Comparison of ENCODE assay signal across 9 cellular contexts in the genomic region with DNA sequence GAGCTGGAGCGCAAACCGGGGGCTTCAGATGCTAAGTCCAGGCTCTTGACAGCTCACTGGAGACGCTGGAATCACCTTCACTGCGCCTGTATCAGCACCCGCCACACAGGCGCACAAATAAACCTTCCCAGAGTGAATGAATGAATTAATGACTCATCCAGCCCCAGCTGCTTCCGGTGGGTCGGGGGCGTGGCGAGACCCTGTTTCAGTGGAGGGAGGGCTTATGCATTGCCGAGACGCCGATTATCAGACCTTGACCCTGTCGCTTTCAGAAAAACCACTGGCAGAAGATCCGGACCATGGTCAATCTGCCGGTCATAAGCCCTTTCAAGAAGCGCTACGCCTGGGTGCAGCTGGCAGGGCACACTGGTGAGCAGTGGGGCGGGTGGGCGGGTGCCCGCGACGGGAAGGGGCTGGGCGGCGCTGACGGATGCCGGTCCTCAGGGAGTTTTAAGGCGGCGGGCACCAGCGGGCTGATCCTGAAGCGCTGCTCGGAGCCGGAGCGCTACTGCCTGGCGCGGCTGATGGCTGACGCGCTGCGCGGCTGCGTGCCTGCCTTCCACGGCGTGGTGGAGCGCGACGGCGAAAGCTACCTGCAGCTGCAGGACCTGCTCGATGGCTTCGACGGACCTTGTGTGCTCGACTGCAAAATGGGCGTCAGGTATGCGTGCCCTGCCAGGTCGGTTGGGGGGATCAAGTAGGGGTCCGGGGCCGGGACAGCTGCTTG. TPM values are rescaled to one million over a fixed set of nuclear protein-coding genes. Genes with fewer than 3 reads are reported as not detected.
DNase-seq lines count a peak whose midpoint lies in the region; ATAC-seq and TF ChIP-seq lines count a peak whose summit lies in the region.
"Had no signal": no experiment of that assay in that cellular context is flagged by ENCODE, and none has a peak within 500 bp of the region (broad histone marks: within the 10 kb centered on the region; RNA-seq: fewer than 3 reads in every experiment).

No MANE protein-coding gene starts in this region.

- H3K36me3 ChIP-seq in smooth muscle cell (ENCODE audit: low read depth) (no peaks in the 10 kb centered on the region), adrenal gland (replicated peaks in 1 of 2) (no peaks in the 10 kb centered on the region)

- no peak for TF ChIP-seq CTCF in glutamatergic neuron (IDR thresholded peaks at IDR 0.05; ENCODE audit: partially characterized antibody, unreplicated experiment)
- no peak for TF ChIP-seq CTCF in smooth muscle cell (IDR thresholded peaks at IDR 0.05; ENCODE audit: borderline replicate concordance, insufficient read depth, poor library complexity, severe bottlenecking)
- no peak for TF ChIP-seq CTCF in adrenal gland (IDR thresholded peaks at IDR 0.05)

- H3K27me3 Mint-ChIP-seq in activated CD4-positive, alpha-beta T cell treated with anti-CD3 and anti-CD28 coated beads, Interleukin-2, amount 10 ng/mL, durations not matched to agents 7 days and 5 days = peaks cover 79% of the 10 kb centered on the region
- peaks cover 39% of the 10 kb centered on the region for H3K27me3 Mint-ChIP-seq in glutamatergic neuron (ENCODE audit: unreplicated experiment)

- H3K9me3 Mint-ChIP-seq in activated CD4-positive, alpha-beta T cell treated with anti-CD3 and anti-CD28 coated beads, Interleukin-2, amount 10 ng/mL, durations not matched to agents 7 days and 5 days = no peaks in the 10 kb centered on the region
- peaks cover 9% of the 10 kb centered on the region for H3K9me3 Mint-ChIP-seq in glutamatergic neuron (ENCODE audit: unreplicated experiment)

- H3K4me1 ChIP-seq in smooth muscle cell (ENCODE audit: low read depth) (peaks cover 11% of the 10 kb centered on the region), adrenal gland (replicated peaks in 1 of 2) (peaks cover 0 to 16% of the 10 kb centered on the region in 2 donors)

- H3K79me2 ChIP-seq in smooth muscle cell (ENCODE audit: low read depth) = no peaks in the 10 kb centered on the region

- peaks cover 22% of the 10 kb centered on the region for H3K4me1 Mint-ChIP-seq in activated CD4-positive, alpha-beta T cell treated with anti-CD3 and anti-CD28 coated beads, Interleukin-2, amount 10 ng/mL, durations not matched to agents 7 days and 5 days
- no peaks in the 10 kb centered on the region for H3K4me1 Mint-ChIP-seq in glutamatergic neuron (ENCODE audit: low read depth, unreplicated experiment)

- peak; percentile 38 for DNase-seq in activated CD4-positive, alpha-beta T cell treated with anti-CD3 and anti-CD28 coated beads, Interleukin-2, amount 10 ng/mL, durations not matched to agents 7 days and 5 days
- DNase-seq in glutamatergic neuron = peak; percentile 65
- DNase-seq in smooth muscle cell (lab: John Stamatoyannopoulos, UW; ENCODE audit: unreplicated experiment) = no peak
- DNase-seq in NCI-H1436 treated with DMSO at 0.1 percent for 48 hours (lab: John Stamatoyannopoulos, UW) = no peak
- no peak for DNase-seq in adrenal gland
- no peak for DNase-seq in ureter (ENCODE audit: low spot score)
- DNase-seq in effector CD8-positive, alpha-beta T cell (lab: John Stamatoyannopoulos, UW) = no peak

- H2AFZ ChIP-seq in smooth muscle cell (ENCODE audit: low read depth) = no peak overlapping the region

- no peaks in the 10 kb centered on the region for H4K20me1 ChIP-seq in smooth muscle cell (ENCODE audit: low read depth)

- CTCF ChIA-PET in activated CD4-positive, alpha-beta T cell treated with anti-CD3 and anti-CD28 coated beads, Interleukin-2, amount 10 ng/mL, durations not matched to agents 7 days and 5 days (lab: Charles Lee) = interaction anchor here (0.6 kb wide), 1 partner anchor 254 kb away, joined by 4 read pairs; no protein-coding TSS in a partner anchor

- H3K4me2 ChIP-seq in smooth muscle cell = peak overlapping the region; percentile 81

- H3K27me3 ChIP-seq in smooth muscle cell (ENCODE audit: low read depth) (peaks cover 100% of the 10 kb centered on the region), adrenal gland (no peaks in the 10 kb centered on the region)

- H3K9me3 ChIP-seq in smooth muscle cell (replicated peaks; ENCODE audit: low read depth) (no peaks in the 10 kb centered on the region), adrenal gland (replicated peaks in 1 of 3) (no peaks in the 10 kb centered on the region)

- peak; percentile 59 for ATAC-seq in GM19463 (IDR thresholded peaks at IDR 0.05; ENCODE audit: unreplicated experiment)

- no peak overlapping the region for H3K27ac Mint-ChIP-seq in activated CD4-positive, alpha-beta T cell treated with anti-CD3 and anti-CD28 coated beads, Interleukin-2, amount 10 ng/mL, durations not matched to agents 7 days and 5 days
- no peak overlapping the region for H3K27ac Mint-ChIP-seq in glutamatergic neuron (ENCODE audit: unreplicated experiment)

- no peaks in the 10 kb centered on the region for H3K36me3 Mint-ChIP-seq in activated CD4-positive, alpha-beta T cell treated with anti-CD3 and anti-CD28 coated beads, Interleukin-2, amount 10 ng/mL, durations not matched to agents 7 days and 5 days (ENCODE audit: low read depth)
- no peaks in the 10 kb centered on the region for H3K36me3 Mint-ChIP-seq in glutamatergic neuron (ENCODE audit: unreplicated experiment)

- H3K4me3 ChIP-seq in smooth muscle cell (peak overlapping the region; percentile 30), adrenal gland (peak overlapping the region in 1 of 4 donors; percentile 19)

- intact Hi-C loops in adrenal gland (cut with DNase I) = no loop called here

- no peak overlapping the region for H3K27ac ChIP-seq in smooth muscle cell (ENCODE audit: low read depth)
- no peak overlapping the region for H3K27ac ChIP-seq in adrenal gland

- TF ChIP-seq POLR2A in adrenal gland (IDR thresholded peaks at IDR 0.05) = no peak

- H3K9ac ChIP-seq in smooth muscle cell (ENCODE audit: low read depth) = no peak overlapping the region

- no peaks in the 10 kb centered on the region for H3F3A ChIP-seq in smooth muscle cell (ENCODE audit: low read depth)

- POLR2A ChIA-PET in activated CD4-positive, alpha-beta T cell treated with anti-CD3 and anti-CD28 coated beads, Interleukin-2, amount 10 ng/mL, durations not matched to agents 7 days and 5 days (lab: Charles Lee) = interaction anchor here (0.6 kb wide), 1 partner anchor 38 kb away, joined by 6 read pairs; no protein-coding TSS in a partner anchor

- H3K4me3 Mint-ChIP-seq in activated CD4-positive, alpha-beta T cell treated with anti-CD3 and anti-CD28 coated beads, Interleukin-2, amount 10 ng/mL, durations not matched to agents 7 days and 5 days = peak overlapping the region; percentile 47
- peak overlapping the region; percentile 60 for H3K4me3 Mint-ChIP-seq in glutamatergic neuron (ENCODE audit: unreplicated experiment)

- 6% methylated on average over 49 of the region's 56 CpGs for WGBS in smooth muscle cell (ENCODE audit: low lambda C conversion rate)
- WGBS in adrenal gland, 4 donors = 44 to 71% (median 53%) methylated on average over 18 to 56 of the region's 56 CpGs

RNA-seq across cellular contexts. Expression of gene ITPKA, which starts 7.7 kb away (rescaled TPM):
- total RNA-seq in activated CD4-positive, alpha-beta T cell treated with anti-CD3 and anti-CD28 coated beads, Interleukin-2, amount 10 ng/mL, durations not matched to agents 7 days and 5 days = under 1 TPM in 1 of 2 experiments, not detected in 1; 0.35 TPM
- total RNA-seq in glutamatergic neuron (ENCODE audit: unreplicated experiment) (1.1 TPM), smooth muscle cell (2.8 and 5.8 TPM in 2 replicates), adrenal gland (10 to 100 TPM in 7 of 8 donors, 1 to 10 TPM in 1; 3.9 to 33.0 (median 14.4) TPM), ureter (0.29 TPM)
- polyA plus RNA-seq in smooth muscle cell (1.5 and 2.1 TPM in 2 replicates), adrenal gland (10 to 100 TPM in 2 of 3 donors, under 1 TPM in 1; 0.73 to 20.4 (median 17.1) TPM)

RNA-seq across cellular contexts. Expression of gene LTK, which starts 12.3 kb away (rescaled TPM):
- total RNA-seq in activated CD4-positive, alpha-beta T cell treated with anti-CD3 and anti-CD28 coated beads, Interleukin-2, amount 10 ng/mL, durations not matched to agents 7 days and 5 days = 1 to 10 TPM in 1 of 2 experiments, under 1 TPM in 1; 0.87 to 1.1 TPM
- 3.2 TPM for total RNA-seq in glutamatergic neuron (ENCODE audit: unreplicated experiment)
- 0.18 and 1.2 TPM in 2 replicates for total RNA-seq in smooth muscle cell
- 1.6 and 2.3 TPM in 2 replicates for polyA plus RNA-seq in smooth muscle cell
- total RNA-seq in adrenal gland = 1 to 10 TPM in 3 of 8 donors, under 1 TPM in 5; 0.12 to 2.3 (median 0.66) TPM
- polyA plus RNA-seq in adrenal gland = 1 to 10 TPM in 2 of 3 donors, under 1 TPM in 1; 0.13 to 1.3 (median 1.2) TPM
- total RNA-seq in ureter = 0.73 TPM
- total RNA-seq: M059J had no signal

RNA-seq across cellular contexts. Expression of gene RPAP1, which starts 42.7 kb away (rescaled TPM):
- total RNA-seq in activated CD4-positive, alpha-beta T cell treated with anti-CD3 and anti-CD28 coated beads, Interleukin-2, amount 10 ng/mL, durations not matched to agents 7 days and 5 days = 10 to 100 TPM; 33.8 to 36.3 TPM
- total RNA-seq in glutamatergic neuron (ENCODE audit: unreplicated experiment) (48.9 TPM), smooth muscle cell (15.5 and 15.8 TPM in 2 replicates), adrenal gland (10 to 100 TPM; 18.6 to 44.5 (median 32.0) TPM), ureter (34.5 TPM)
- polyA plus RNA-seq in smooth muscle cell (37.1 and 37.5 TPM in 2 replicates), adrenal gland (10 to 100 TPM; 13.0 to 25.3 (median 15.6) TPM)

RNA-seq across cellular contexts. Expression of gene TYRO3, which starts 57.7 kb away (rescaled TPM):
- 1 to 10 TPM; 1.1 to 1.9 TPM for total RNA-seq in activated CD4-positive, alpha-beta T cell treated with anti-CD3 and anti-CD28 coated beads, Interleukin-2, amount 10 ng/mL, durations not matched to agents 7 days and 5 days
- 5.1 TPM for total RNA-seq in glutamatergic neuron (ENCODE audit: unreplicated experiment)
- total RNA-seq in smooth muscle cell = 11.5 and 12.9 TPM in 2 replicates
- polyA plus RNA-seq in smooth muscle cell = 20.5 and 23.5 TPM in 2 replicates
- total RNA-seq in adrenal gland = 10 to 100 TPM in 6 of 8 donors, 1 to 10 TPM in 2; 9.0 to 23.1 (median 16.9) TPM
- polyA plus RNA-seq in adrenal gland = 10 to 100 TPM in 2 of 3 donors, 1 to 10 TPM in 1; 8.8 to 19.0 (median 12.3) TPM
- total RNA-seq in ureter = 9.6 TPM

Comparison
In these comparisons a context has a peak if more than half of its experiments do, and no peak if none do; other contexts are left out.
1. DNase-seq: peak in activated CD4-positive, alpha-beta T cell treated with anti-CD3 and anti-CD28 coated beads, Interleukin-2, amount 10 ng/mL, durations not matched to agents 7 days and 5 days (single experiment) and glutamatergic neuron (single experiment); none in smooth muscle cell (single experiment), NCI-H1436 treated with DMSO at 0.1 percent for 48 hours (single experiment), adrenal gland (0 of 7), ureter (single experiment) and effector CD8-positive, alpha-beta T cell (single experiment).